Comparison of ENCODE assay signal across 29 cellular contexts in genomic region chr14:63286071-63286470, GRCh38. TPM values are rescaled to one million over a fixed set of nuclear protein-coding genes. Genes with fewer than 3 reads are reported as not detected.
DNase-seq lines count a peak whose midpoint lies in the region; ATAC-seq and TF ChIP-seq lines count a peak whose summit lies in the region.
"Had no signal": no experiment of that assay in that cellular context is flagged by ENCODE, and none has a peak within 500 bp of the region (broad histone marks: within the 10 kb centered on the region; RNA-seq: fewer than 3 reads in every experiment).

No MANE protein-coding gene starts in this region.

- H3K27me3 Mint-ChIP-seq in chondrocyte (ENCODE audit: low read depth) = no peaks in the 10 kb centered on the region

- ATAC-seq in GM19328 (IDR thresholded peaks at IDR 0.05; ENCODE audit: unreplicated experiment) = no peak
- ATAC-seq: A549; activated T-cell treated with anti-CD3 and anti-CD28 coated beads, Interleukin-2, amount 50 U/mL, for 4 hours; left lung; T-helper 17 cell had no signal

- peak overlapping the region; percentile 21; the same call in 1 of the 2 replicates for H3K27ac ChIP-seq in VCaP
- H3K27ac ChIP-seq: A549, esophagus squamous epithelium, left lung, upper lobe of left lung had no signal

- H3K27ac Mint-ChIP-seq in chondrocyte (ENCODE audit: unreplicated experiment) = no peak overlapping the region
- H3K27ac Mint-ChIP-seq: naive B cell, T-helper 17 cell had no signal

- no peaks in the 10 kb centered on the region for H3K4me1 Mint-ChIP-seq in chondrocyte (ENCODE audit: low read depth)
- H3K4me1 Mint-ChIP-seq: naive B cell, T-helper 17 cell had no signal

- no peak overlapping the region for H3K4me3 Mint-ChIP-seq in chondrocyte (ENCODE audit: unreplicated experiment)
- H3K4me3 Mint-ChIP-seq: activated T-cell treated with anti-CD3 and anti-CD28 coated beads, Interleukin-2, amount 50 U/mL, for 4 hours; naive B cell; T-helper 17 cell had no signal

- H3K9me3 Mint-ChIP-seq in chondrocyte (ENCODE audit: low read depth) = no peaks in the 10 kb centered on the region
- H3K9me3 Mint-ChIP-seq: activated T-cell treated with anti-CD3 and anti-CD28 coated beads, Interleukin-2, amount 50 U/mL, for 4 hours; naive B cell had no signal

- peaks cover 13% of the 10 kb centered on the region for H3K36me3 Mint-ChIP-seq in chondrocyte (ENCODE audit: low read depth)
- H3K36me3 Mint-ChIP-seq: naive B cell had no signal

- no peak for TF ChIP-seq CTCF in VCaP (conservative IDR thresholded peaks at IDR 0.05)
- no peak for TF ChIP-seq CTCF in chondrocyte (IDR thresholded peaks at IDR 0.05)

- DNase-seq in DMS153 (lab: John Stamatoyannopoulos, UW) = peak; percentile 71
- peak; percentile 97 for DNase-seq in NCI-H1417 treated with DMSO at 0.1 percent for 48 hours (lab: John Stamatoyannopoulos, UW)
- peak; percentile 58 for DNase-seq in NCI-H2196 treated with DMSO at 0.1 percent for 48 hours (lab: John Stamatoyannopoulos, UW; ENCODE audit: unreplicated experiment)
- no peak for DNase-seq in NCI-H526 treated with DMSO at 0.1 percent for 48 hours (lab: John Stamatoyannopoulos, UW)
- DNase-seq in activated T-cell treated with anti-CD3 and anti-CD28 coated beads, Interleukin-2, amount 50 U/mL, for 48 hours = no peak
- DNase-seq in chondrocyte (ENCODE audit: low spot score) = no peak
- DNase-seq: activated CD4-positive, alpha-beta T cell treated with anti-CD3 and anti-CD28 coated beads for 48 hours; activated naive CD4-positive, alpha-beta T cell treated with anti-CD3 and anti-CD28 coated beads, Interleukin-2, amount 50 U/mL, for 16 hours; activated T-cell treated with anti-CD3 and anti-CD28 coated beads, Interleukin-2, amount 50 U/mL, for 4 hours; amygdala; cortex of kidney; esophagus squamous epithelium; Kasumi-1; left lung; mesendoderm; naive B cell; NCI-H1048; NCI-H446; stimulated activated CD4-positive, alpha-beta T cell treated with anti-CD3 and anti-CD28 coated beads, Interleukin-1b, Interleukin-23, amount 100 ng/mL, for 48 hours; T-helper 17 cell; upper lobe of left lung had no signal

RNA-seq across cellular contexts. Expression of gene GPHB5, which starts 32.7 kb away (rescaled TPM):
- total RNA-seq in chondrocyte = not detected in 3 replicates
- total RNA-seq: activated CD8-positive, alpha-beta memory T cell treated with anti-CD3 and anti-CD28 coated beads for 36 hours; activated T-cell treated with anti-CD3 and anti-CD28 coated beads, Interleukin-2, amount 50 U/mL, for 4 hours; bronchial epithelial cell; Daoy; esophagus squamous epithelium; frontal cortex; left lung; skeletal muscle tissue; T-helper 17 cell; upper lobe of left lung had no signal

Comparison
In these comparisons a context has a peak if more than half of its experiments do, and no peak if none do; other contexts are left out.
1. DNase-seq: peak in DMS153 (single experiment), NCI-H1417 treated with DMSO at 0.1 percent for 48 hours (single experiment) and NCI-H2196 treated with DMSO at 0.1 percent for 48 hours (single experiment); none in NCI-H526 treated with DMSO at 0.1 percent for 48 hours (single experiment), activated T-cell treated with anti-CD3 and anti-CD28 coated beads, Interleukin-2, amount 50 U/mL, for 48 hours (0 of 2) and chondrocyte (single experiment).